9 cellular contexts compared by ENCODE assay signal in genomic region chr6:158027590-158028285, GRCh38. TPM values are rescaled to one million over a fixed set of nuclear protein-coding genes. Genes with fewer than 3 reads are reported as not detected.
DNase-seq lines count a peak whose midpoint lies in the region; ATAC-seq and TF ChIP-seq lines count a peak whose summit lies in the region.
"Had no signal": no experiment of that assay in that cellular context is flagged by ENCODE, and none has a peak within 500 bp of the region (broad histone marks: within the 10 kb centered on the region; RNA-seq: fewer than 3 reads in every experiment).

No MANE protein-coding gene starts in this region.

- no peak for TF ChIP-seq CTCF in CD14-positive monocyte (IDR thresholded peaks at IDR 0.05)

- no peak for ATAC-seq in effector memory CD8-positive, alpha-beta T cell (replicated peaks)
- ATAC-seq in GM18519 (IDR thresholded peaks at IDR 0.05; ENCODE audit: low FRiP score, unreplicated experiment) (no peak), GM21423 (IDR thresholded peaks at IDR 0.05; ENCODE audit: unreplicated experiment) (no peak), GM18505 (IDR thresholded peaks at IDR 0.05; ENCODE audit: unreplicated experiment) (no peak)

- H3K18ac ChIP-seq in neuronal stem cell (ENCODE audit: low read length) = peak overlapping the region; percentile 34

- no peaks in the 10 kb centered on the region for H3K9me3 ChIP-seq in neuronal stem cell (replicated peaks in 1 of 2; ENCODE audit: control insufficient read depth in 2 of 2, insufficient read depth in 1 of 2, low read depth in 1 of 2, low read length in 2 of 2)

- H3K36me3 ChIP-seq in neuronal stem cell (replicated peaks in 1 of 2; ENCODE audit: control insufficient read depth in 2 of 2, insufficient read depth in 2 of 2, low read length in 2 of 2) = no peaks in the 10 kb centered on the region

- H3K4me1 ChIP-seq in neuronal stem cell (ENCODE audit: control insufficient read depth in 2 of 2, insufficient read depth in 1 of 2, low read depth in 1 of 2, low read length in 2 of 2) = peaks cover 12 to 24% of the 10 kb centered on the region in 2 donors

- H4K91ac ChIP-seq in neuronal stem cell (ENCODE audit: low read depth, low read length, poor library complexity) = no peak overlapping the region

- H2BK120ac ChIP-seq in neuronal stem cell (ENCODE audit: low read depth, low read length) = no peak overlapping the region

- no peak overlapping the region for H3K4me3 ChIP-seq in neuronal stem cell (ENCODE audit: low read length in 2 of 2)

- H2AK5ac ChIP-seq in neuronal stem cell (ENCODE audit: low read depth, low read length) = peak overlapping the region; percentile 77

- H3K4me3 Mint-ChIP-seq in CD14-positive monocyte = peak overlapping the region in 1 of 2 donors; percentile 57
- H3K4me3 Mint-ChIP-seq in effector memory CD8-positive, alpha-beta T cell = peak overlapping the region; percentile 79 to 83

- H3K27me3 Mint-ChIP-seq in CD14-positive monocyte (ENCODE audit: low read depth in 3 of 3) = peaks cover 2 to 8% (median 6%) of the 10 kb centered on the region in 3 donors
- H3K27me3 Mint-ChIP-seq in effector memory CD8-positive, alpha-beta T cell = no peaks in the 10 kb centered on the region

- intact Hi-C loops in CD14-positive monocyte (cut with micrococcal nuclease) = loop anchor here in 1 of 2 donors (2.0 kb wide), 1 partner anchor 263 kb away; no protein-coding TSS in a partner anchor

- H3K23ac ChIP-seq in neuronal stem cell (ENCODE audit: low read depth, low read length, poor library complexity) = peak overlapping the region; percentile 58

- H3K14ac ChIP-seq in neuronal stem cell (ENCODE audit: low read length) = no peak overlapping the region

- peaks cover 48% of the 10 kb centered on the region for H3K4me1 Mint-ChIP-seq in CD14-positive monocyte
- peaks cover 35 to 42% of the 10 kb centered on the region in 2 donors for H3K4me1 Mint-ChIP-seq in effector memory CD8-positive, alpha-beta T cell (ENCODE audit: low read depth in 2 of 2)

- peaks cover 0 to 3% (median 2%) of the 10 kb centered on the region in 7 donors for H3K9me3 Mint-ChIP-seq in CD14-positive monocyte
- H3K9me3 Mint-ChIP-seq in effector memory CD8-positive, alpha-beta T cell = no peaks in the 10 kb centered on the region

- no peak overlapping the region for H2BK12ac ChIP-seq in neuronal stem cell (ENCODE audit: low read length)

- no peak overlapping the region for H2BK15ac ChIP-seq in neuronal stem cell (ENCODE audit: low read length)

- H4K8ac ChIP-seq in neuronal stem cell (ENCODE audit: low read depth, low read length) = no peak overlapping the region

- H3K4ac ChIP-seq in neuronal stem cell (ENCODE audit: low read length) = no peak overlapping the region

- peak overlapping the region; percentile 16 to 97 (median 95) for H3K27ac Mint-ChIP-seq in CD14-positive monocyte
- H3K27ac Mint-ChIP-seq in effector memory CD8-positive, alpha-beta T cell = peak overlapping the region; percentile 94 to 98

- WGBS in neuronal stem cell (ENCODE audit: extremely low coverage in 2 of 2, insufficient read length in 2 of 2, insufficient replicate concordance in 1 of 2), 2 donors = no CpG with 5 or more reads among the region's 22 CpGs

- H3K4me2 ChIP-seq in neuronal stem cell (ENCODE audit: insufficient read depth, low read length, poor library complexity, severe bottlenecking) = no peak overlapping the region

- H3K9ac ChIP-seq in neuronal stem cell (ENCODE audit: low read depth, low read length, poor library complexity) = no peak overlapping the region

- H3K36me3 Mint-ChIP-seq in CD14-positive monocyte = peaks cover 0 to 2% of the 10 kb centered on the region in 2 donors
- H3K36me3 Mint-ChIP-seq in effector memory CD8-positive, alpha-beta T cell (ENCODE audit: insufficient read depth) = peaks cover 21% of the 10 kb centered on the region

- H2AFZ ChIP-seq in neuronal stem cell (ENCODE audit: low read length) = no peak overlapping the region

- peak overlapping the region; percentile 72 for H2BK5ac ChIP-seq in neuronal stem cell (ENCODE audit: low read length)

- no peaks in the 10 kb centered on the region for H3K27me3 ChIP-seq in neuronal stem cell (ENCODE audit: control insufficient read depth in 3 of 3, insufficient read depth in 3 of 3, low read depth in 1 of 3, low read length in 3 of 3)

- DNase-seq in CD14-positive monocyte (ENCODE audit: low spot score) (no peak), NCI-H1694 treated with DMSO at 0.1 percent for 48 hours (lab: John Stamatoyannopoulos, UW) (peak; percentile 30), neuronal stem cell (ENCODE audit: low spot score) (no peak), putamen (ENCODE audit: low spot score) (no peak)
- no peak for DNase-seq in effector memory CD8-positive, alpha-beta T cell
- DNase-seq: NCI-H187 had no signal

- peaks cover 2% of the 10 kb centered on the region for H3K79me1 ChIP-seq in neuronal stem cell (ENCODE audit: low read depth, low read length)

- H3K27ac ChIP-seq in neuronal stem cell (replicated peaks; ENCODE audit: low read length) = no peak overlapping the region

- no peak for TF ChIP-seq POLR2A in GM18505 (IDR thresholded peaks at IDR 0.05; ENCODE audit: borderline replicate concordance, extremely low read depth, insufficient read depth, insufficient read length)

RNA-seq across cellular contexts. Expression of gene SYNJ2, which starts 46.1 kb away (rescaled TPM):
- polyA plus RNA-seq in CD14-positive monocyte = 1 to 10 TPM in 1 of 2 donors, under 1 TPM in 1; 0.82 to 1.6 TPM
- polyA plus RNA-seq in neuronal stem cell (2013, experiment 1 of 2) = 1.8 TPM
- polyA plus RNA-seq in neuronal stem cell (2013, experiment 2 of 2) = 1.9 TPM
